Comparison of ENCODE assay signal across 19 cellular contexts in the genomic region with DNA sequence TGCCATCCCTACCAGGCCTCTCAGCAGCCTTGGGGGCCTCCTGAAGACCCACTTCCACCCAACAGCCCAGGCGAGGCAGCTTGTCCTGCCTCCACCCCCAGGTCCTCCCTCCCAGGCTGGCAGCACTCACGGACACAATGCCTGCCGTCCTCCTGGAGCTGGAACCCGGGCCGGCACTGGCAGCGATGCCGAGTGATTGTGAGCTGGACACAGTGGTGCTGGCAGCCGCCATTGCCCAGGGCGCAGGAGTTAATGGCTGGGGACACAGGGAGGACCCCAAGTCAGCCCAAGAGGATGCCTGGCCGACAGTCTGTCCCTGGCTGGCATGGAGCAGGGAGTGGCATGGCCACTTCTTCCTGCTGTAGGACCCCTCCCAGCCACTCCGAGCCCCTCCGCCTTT.
"Had no signal": no experiment of that assay in that cellular context is flagged by ENCODE, and none has a peak within 500 bp of the region (broad histone marks: within the 10 kb centered on the region; RNA-seq: fewer than 3 reads in every experiment).

No MANE protein-coding gene starts in this region.

- H3K9me2 ChIP-seq: SK-N-SH had no signal

- H3K9ac ChIP-seq: SK-N-SH had no signal

- DNase-seq: Karpas-422, KG1, NCI-H1092 treated with DMSO at 0.1 percent for 48 hours, NCI-H1436, NCI-H187, NCI-H2029, NCI-H2081 treated with DMSO at 0.1 percent for 48 hours, NCI-H2171, NCI-H226, NCI-H446, NCI-H510A, NCI-H524 treated with DMSO at 0.1 percent for 48 hours, NCI-H69, NCI-H774, SHP77, SW 1271, T-cell had no signal

- FAIRE-seq: HTR-8/SVneo had no signal

- H3K9me3 ChIP-seq: SK-N-SH had no signal

- ATAC-seq: T-cell had no signal

- H3K4me2 ChIP-seq: SK-N-SH had no signal
